ENCODE assay signal across 7 cellular contexts in genomic region chr7:146905746-146906145, GRCh38.
DNase-seq lines count a peak whose midpoint lies in the region; ATAC-seq and TF ChIP-seq lines count a peak whose summit lies in the region.
"Not testable (repeated sequence)": the region's sequence is repeated elsewhere in the genome, so short reads cannot be mapped to it uniquely, and the experiment has no call there.

No MANE protein-coding gene starts in this region.

- intact Hi-C loops in Caco-2 (cut with micrococcal nuclease; ENCODE audit: unreplicated experiment); PC-9 (cut with micrococcal nuclease; ENCODE audit: unreplicated experiment): not testable (repeated sequence)

- not testable (repeated sequence) for TF ChIP-seq CTCF in Caco-2 (IDR thresholded peaks at IDR 0.05; ENCODE audit: insufficient read depth in 1 of 2, low read depth in 1 of 2, low read length in 1 of 2, severe bottlenecking in 1 of 2, unreplicated experiment in 1 of 2); H9 (conservative IDR thresholded peaks at IDR 0.05); LNCaP clone FGC (IDR thresholded peaks at IDR 0.05; ENCODE audit: control insufficient read depth, extremely low read depth, insufficient read depth); PC-9 (conservative IDR thresholded peaks at IDR 0.05); WTC11 (IDR thresholded peaks at IDR 0.05); endodermal cell (conservative IDR thresholded peaks at IDR 0.05)

- H3F3A ChIP-seq in PC-9 (ENCODE audit: insufficient read depth, low read depth), result not testable (repeated sequence)

- CTCF ChIA-PET in Caco-2 (lab: Charles Lee); PC-9 (lab: Charles Lee); WTC11 (lab: Charles Lee): not testable (repeated sequence)

- not testable (repeated sequence) for H3K4me2 ChIP-seq in H9 (ENCODE audit: insufficient read depth, insufficient read length, low read length)
- H3K4me2 ChIP-seq in PC-9, result peak overlapping the region; percentile 55

- not testable (repeated sequence) for H4K5ac ChIP-seq in H9 (ENCODE audit: insufficient read length, low read depth, low read length)

- not testable (repeated sequence) for H2BK12ac ChIP-seq in H9 (ENCODE audit: insufficient read length, low read depth, low read length)

- not testable (repeated sequence) for H3K56ac ChIP-seq in H9 (ENCODE audit: insufficient read length, low read depth, low read length)

- not testable (repeated sequence) for H3K9me2 ChIP-seq in PC-9 (ENCODE audit: insufficient read depth)

- not testable (repeated sequence) for H3K4me1 Mint-ChIP-seq in Caco-2 (ENCODE audit: low read depth, unreplicated experiment); H9; endodermal cell
- H3K4me1 Mint-ChIP-seq in WTC11, result peaks cover 15% of the 10 kb centered on the region

- H3K9me3 ChIP-seq in Caco-2; ES-I3 (ENCODE audit: control insufficient read depth, insufficient read depth, low read length); H9 (ENCODE audit: control insufficient read depth, low read depth, low read length); PC-9 (ENCODE audit: insufficient read depth, low read depth); endodermal cell (ENCODE audit: control insufficient read depth, low read length): not testable (repeated sequence)

- H3K27ac Mint-ChIP-seq in Caco-2 (ENCODE audit: unreplicated experiment); endodermal cell: not testable (repeated sequence)
- 0 out of 7 replicates have a peak overlapping the region, but pooled peaks of 1 of the 3 experiments have one; percentile 65 for H3K27ac Mint-ChIP-seq in H9
- peak overlapping the region; percentile 49; the same call in 1 of the 2 replicates for H3K27ac Mint-ChIP-seq in WTC11

- not testable (repeated sequence) for ATAC-seq in WTC11

- peak overlapping the region; percentile 57 for H3K18ac ChIP-seq in H9 (ENCODE audit: insufficient read length, low read depth, low read length)

- not testable (repeated sequence) for H4K20me1 ChIP-seq in H9 (ENCODE audit: control insufficient read depth, insufficient read depth, insufficient read length); PC-9 (ENCODE audit: insufficient read depth)

- not testable (repeated sequence) for H3K4me1 ChIP-seq in Caco-2; ES-I3 (ENCODE audit: insufficient read depth, low read length); H9 (ENCODE audit: insufficient read depth, low read length); PC-9 (replicated peaks; ENCODE audit: insufficient read depth); endodermal cell (ENCODE audit: control insufficient read depth, insufficient read depth, low read length)

- H3K4ac ChIP-seq in H9 (ENCODE audit: low read depth, low read length), result not testable (repeated sequence)

- not testable (repeated sequence) for H3K27me3 Mint-ChIP-seq in Caco-2 (ENCODE audit: insufficient read depth, unreplicated experiment); H9 (ENCODE audit: low read depth); WTC11 (ENCODE audit: low read depth); endodermal cell (ENCODE audit: insufficient read depth)

- H2AFZ ChIP-seq in H9 (ENCODE audit: low read length) (peak overlapping the region; percentile 67), PC-9 (peak overlapping the region; percentile 71)

- H3K4me3 Mint-ChIP-seq in Caco-2 (ENCODE audit: unreplicated experiment) (peak overlapping the region; percentile 59), H9 (peak overlapping the region in 1 of 2 experiments; percentile 51; a peak in 2 of 5 replicates), WTC11 (peak overlapping the region; percentile 43), endodermal cell (peak overlapping the region; percentile 31)

- peak overlapping the region; percentile 40 for H3K9ac ChIP-seq in ES-I3 (ENCODE audit: low read depth, low read length)
- H3K9ac ChIP-seq in H9 (ENCODE audit: extremely low read depth, insufficient read length, low read length); endodermal cell (ENCODE audit: extremely low read depth, low read length, poor library complexity, severe bottlenecking): not testable (repeated sequence)

- not testable (repeated sequence) for H2BK120ac ChIP-seq in H9 (ENCODE audit: low read depth, low read length, poor library complexity, severe bottlenecking)

- not testable (repeated sequence) for H3K79me2 ChIP-seq in H9 (ENCODE audit: insufficient read depth, low read length); PC-9 (ENCODE audit: low read depth)

- H3K23me2 ChIP-seq in H9 (ENCODE audit: insufficient read length, low read depth, low read length, poor library complexity, severe bottlenecking), result not testable (repeated sequence)

- not testable (repeated sequence) for H3K79me1 ChIP-seq in H9 (ENCODE audit: insufficient read depth, low read depth, low read length, poor library complexity, severe bottlenecking)

- peak overlapping the region; percentile 67 for H4K8ac ChIP-seq in H9 (replicated peaks; ENCODE audit: insufficient read length, low read depth, low read length)

- BruUV-seq in Caco-2 (replicated peaks; lab: Mats Ljungman, UMichigan), result TSS peak; percentile 83
- BruUV-seq in PC-9 (replicated peaks; lab: Mats Ljungman, UMichigan), result not testable (repeated sequence)

- not testable (repeated sequence) for H3K14ac ChIP-seq in H9 (ENCODE audit: insufficient read depth, low read length)

- H3K36me3 ChIP-seq in Caco-2 (ENCODE audit: control insufficient read depth, insufficient read depth, low read length); ES-I3 (ENCODE audit: insufficient read depth, low read length); PC-9 (ENCODE audit: low read depth); endodermal cell (ENCODE audit: control insufficient read depth, insufficient read depth, low read length): not testable (repeated sequence)

- H3K36me3 Mint-ChIP-seq in Caco-2 (ENCODE audit: insufficient read depth, unreplicated experiment); H9 (ENCODE audit: insufficient read depth in 1 of 3, low read depth in 3 of 3); endodermal cell (ENCODE audit: low read depth): not testable (repeated sequence)
- H3K36me3 Mint-ChIP-seq in WTC11, result 0 out of 2 replicates have a peak, but pooled peaks cover 11% of the 10 kb centered on the region

- not testable (repeated sequence) for H2BK20ac ChIP-seq in H9 (ENCODE audit: low read depth, low read length, poor library complexity, severe bottlenecking)

- H3T11ph ChIP-seq in H9 (ENCODE audit: low read length), result not testable (repeated sequence)

- not testable (repeated sequence) for H4K91ac ChIP-seq in H9 (ENCODE audit: insufficient read length, low read depth, low read length)

- not testable (repeated sequence) for H3K9me3 Mint-ChIP-seq in Caco-2 (ENCODE audit: unreplicated experiment); H9
- H3K9me3 Mint-ChIP-seq in WTC11 (peaks cover 14% of the 10 kb centered on the region; the same call in 1 of the 2 replicates), endodermal cell (peaks cover 21% of the 10 kb centered on the region)

- not testable (repeated sequence) for H3K27ac ChIP-seq in H9 (ENCODE audit: insufficient read length, low read depth, low read length); PC-9; endodermal cell (ENCODE audit: low read depth, low read length)

- not testable (repeated sequence) for H2BK5ac ChIP-seq in H9 (ENCODE audit: insufficient read length, low read length)

- POLR2A ChIA-PET in Caco-2 (lab: Charles Lee); PC-9 (lab: Charles Lee; ENCODE audit: unreplicated experiment); WTC11 (lab: Charles Lee): not testable (repeated sequence)

- H3K27me3 ChIP-seq in Caco-2 (replicated peaks; ENCODE audit: control insufficient read depth, insufficient read depth, low read length); H9 (ENCODE audit: insufficient read depth, low read length); PC-9 (ENCODE audit: insufficient read depth, low read depth); endodermal cell (ENCODE audit: control insufficient read depth, insufficient read depth, low read length, poor library complexity, severe bottlenecking): not testable (repeated sequence)

- H3K4me3 ChIP-seq in Caco-2 (ENCODE audit: low read depth, low read length) (peak overlapping the region; percentile 28), LNCaP clone FGC (ENCODE audit: low read depth, low read length) (peak overlapping the region; percentile 34), PC-9 (peak overlapping the region; percentile 53; the same call in 1 of the 2 replicates)
- not testable (repeated sequence) for H3K4me3 ChIP-seq in endodermal cell (ENCODE audit: low read length)

- not testable (repeated sequence) for H2BK15ac ChIP-seq in H9 (ENCODE audit: low read depth, low read length)

- not testable (repeated sequence) for H3K23ac ChIP-seq in H9 (ENCODE audit: insufficient read length, low read depth, low read length)

- DNase-seq in Caco-2, result peak in 1 of 2 experiments; percentile 8
- not testable (repeated sequence) for DNase-seq in H9; LNCaP clone FGC (ENCODE audit: low read depth); PC-9; WTC11 (ENCODE audit: low spot score); endodermal cell

- not testable (repeated sequence) for H2AK5ac ChIP-seq in H9 (ENCODE audit: insufficient read length, low read length)

- WGBS in H9 (ENCODE audit: extremely low coverage, insufficient read length, low lambda C conversion rate), result no CpG with 5 or more reads among the region's 24 CpGs
- WGBS in endodermal cell (ENCODE audit: insufficient coverage in 1 of 2, insufficient read length in 1 of 2), 2 experiments, result 91 to 98% methylated on average over 7 to 23 of the region's 24 CpGs
